ENCODE assay signal across 8 cellular contexts in the genomic region with DNA sequence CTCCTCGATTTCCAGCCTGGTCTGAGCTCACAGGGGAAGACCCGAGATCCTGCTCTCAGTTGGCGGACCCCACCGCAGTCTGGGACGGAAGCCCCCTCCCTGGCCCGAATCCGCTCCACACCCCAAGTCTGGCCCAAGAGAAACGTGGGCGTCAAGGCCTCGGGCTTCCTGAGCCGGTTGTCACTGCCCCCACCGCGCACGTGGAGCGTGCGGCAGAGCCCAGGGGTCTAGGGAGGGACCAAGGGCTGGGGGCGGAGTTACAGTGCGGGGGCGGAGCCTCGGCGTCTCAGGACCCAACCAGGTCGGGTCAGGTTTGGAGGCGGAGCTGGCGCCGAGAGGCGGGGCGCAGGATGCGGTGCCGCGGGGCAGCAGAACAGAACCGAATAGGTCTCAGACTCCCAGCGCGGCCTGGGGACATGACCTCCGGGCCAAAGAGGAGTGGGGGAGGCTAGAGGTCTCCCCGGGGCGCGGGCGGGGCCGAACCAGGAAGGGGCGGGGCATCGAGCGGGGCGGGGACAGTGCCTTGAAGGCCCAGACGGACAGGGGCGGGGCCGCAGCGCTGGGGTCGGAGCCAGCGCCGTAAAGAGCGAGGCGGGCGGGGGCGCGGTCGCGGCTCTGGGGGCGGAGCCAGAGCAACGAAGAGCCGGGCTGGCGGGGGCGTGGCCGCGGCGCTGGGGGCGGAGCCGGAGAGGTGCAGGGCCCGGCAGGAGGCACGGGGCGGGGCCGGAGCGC. TPM values are rescaled to one million over a fixed set of nuclear protein-coding genes. Genes with fewer than 3 reads are reported as not detected.
A peak's percentile ranks its signal among the peaks of the same experiment; 100 is the strongest.
DNase-seq lines count a peak whose midpoint lies in the region; ATAC-seq and TF ChIP-seq lines count a peak whose summit lies in the region.

No MANE protein-coding gene starts in this region.

- peaks cover 52% of the 10 kb centered on the region for H3K27me3 Mint-ChIP-seq in nephron progenitor cell (ENCODE audit: low read depth, poor library complexity)

- DNase-seq in DMS153 treated with DMSO at 0.1 percent for 48 hours (lab: John Stamatoyannopoulos, UW; ENCODE audit: unreplicated experiment) (peak; percentile 89), KG1 (lab: John Stamatoyannopoulos, UW) (peak; percentile 87), RPMI7951 (ENCODE audit: low read depth) (peak; percentile 87), fibroblast of the conjunctiva (ENCODE audit: low read depth) (peak; percentile 88), nephron progenitor cell (peak; percentile 100)
- DNase-seq in activated effector memory CD4-positive, alpha-beta T cell treated with anti-CD3 and anti-CD28 coated beads, Interleukin-2, amount 50 U/mL, for 16 hours, result peak; percentile 100
- peak; percentile 100 for DNase-seq in stimulated activated naive CD8-positive, alpha-beta T cell treated with anti-CD3 and anti-CD28 coated beads, Interleukin-15, Interleukin-2, amounts not matched to agents 100 U/mL and 50 U/mL, for 24 hours

- peak; percentile 45 for ATAC-seq in GM21717 (IDR thresholded peaks at IDR 0.05; ENCODE audit: unreplicated experiment)
- peak; percentile 60 for ATAC-seq in stimulated activated naive CD8-positive, alpha-beta T cell treated with anti-CD3 and anti-CD28 coated beads, Interleukin-15, Interleukin-2, amounts not matched to agents 100 U/mL and 50 U/mL, for 24 hours

- no peak for TF ChIP-seq CTCF in nephron progenitor cell (IDR thresholded peaks at IDR 0.05)

- H3K4me1 Mint-ChIP-seq in nephron progenitor cell, result peaks cover 26% of the 10 kb centered on the region

- H3K9me3 Mint-ChIP-seq in nephron progenitor cell, result no peaks in the 10 kb centered on the region

- H3K27ac Mint-ChIP-seq in nephron progenitor cell, result no peak overlapping the region

- H3K4me3 Mint-ChIP-seq in nephron progenitor cell, result peak overlapping the region; percentile 79

- no peaks in the 10 kb centered on the region for H3K36me3 Mint-ChIP-seq in nephron progenitor cell (ENCODE audit: low read depth)

RNA-seq across cellular contexts. Expression of a gene that starts 0.4 kb away (rescaled TPM):
- 0.88 and 1.1 TPM in 2 replicates for total RNA-seq in RPMI7951 (2014; rRNA removed; shearing (Covaris generic))

Comparison
In these comparisons a context has a peak if more than half of its experiments do, and no peak if none do; other contexts are left out.
1. Peak in every context shown above with its lines: DNase-seq and ATAC-seq.